28 cellular contexts compared by ENCODE assay signal in the genomic region with DNA sequence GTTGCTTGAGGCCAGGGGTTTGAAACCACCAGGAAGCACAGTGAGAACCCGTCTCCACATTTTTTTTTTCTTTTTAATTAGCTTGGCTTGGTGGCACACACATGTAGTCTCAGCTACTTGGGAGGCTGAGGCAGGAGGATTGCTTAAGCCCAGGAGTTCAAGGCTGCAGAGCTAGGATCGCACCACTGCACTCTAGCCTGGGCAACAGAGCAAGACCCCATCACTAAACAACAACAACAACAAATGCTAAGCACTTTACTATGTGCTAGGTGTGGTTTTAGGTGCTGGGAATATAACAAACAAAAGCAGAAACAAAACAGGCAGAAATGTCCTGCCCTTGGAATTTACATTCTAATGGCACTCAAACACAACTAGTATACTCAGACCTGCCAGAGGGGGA.
"Had no signal": no experiment of that assay in that cellular context is flagged by ENCODE, and none has a peak within 500 bp of the region (broad histone marks: within the 10 kb centered on the region; RNA-seq: fewer than 3 reads in every experiment).

No MANE protein-coding gene starts in this region.

- H3K4me1 Mint-ChIP-seq: stimulated activated effector memory CD8-positive, alpha-beta T cell treated with anti-CD3 and anti-CD28 coated beads, Interleukin-12 subunit alpha, Interleukin-12 subunit beta, amount 100 ng/mL, for 72 hours; stimulated activated memory B cell treated with anti-CD40 and anti-IgM and Interleukin-4, amounts not matched to agents 10 μg/mL and 1 μg/mL and 100 μg/mL, for 72 hours; stimulated activated naive B cell treated with anti-CD40 and anti-IgM and Interleukin-4, amounts not matched to agents 10 μg/mL and 1 μg/mL and 100 μg/mL, for 72 hours; stimulated activated naive CD8-positive, alpha-beta T cell treated with anti-CD3 and anti-CD28 coated beads, Interleukin-15, amount 100 ng/mL, for 72 hours had no signal

- H3K4me3 Mint-ChIP-seq: stimulated activated effector memory CD8-positive, alpha-beta T cell treated with anti-CD3 and anti-CD28 coated beads, Interleukin-12 subunit alpha, Interleukin-12 subunit beta, amount 100 ng/mL, for 72 hours; stimulated activated memory B cell treated with anti-CD40 and anti-IgM and Interleukin-4, amounts not matched to agents 10 μg/mL and 1 μg/mL and 100 μg/mL, for 72 hours; stimulated activated naive B cell treated with anti-CD40 and anti-IgM and Interleukin-4, amounts not matched to agents 10 μg/mL and 1 μg/mL and 100 μg/mL, for 72 hours; stimulated activated naive CD8-positive, alpha-beta T cell treated with anti-CD3 and anti-CD28 coated beads, Interleukin-15, amount 100 ng/mL, for 72 hours; stimulated activated naive CD8-positive, alpha-beta T cell treated with anti-CD3 and anti-CD28 coated beads, Interleukin-15, Interleukin-2, amounts not matched to agents 100 ng/mL and 50 ng/mL, for 24 hours; type B pancreatic cell had no signal

- DNase-seq: stimulated activated CD4-positive, alpha-beta T cell treated with anti-CD3 and anti-CD28 coated beads, Interleukin-2, amount 100 ng/mL, for 48 hours; stimulated activated CD4-positive, alpha-beta T cell treated with anti-CD3 and anti-CD28 coated beads, Interleukin-4, amount 100 ng/mL, for 1 hour; stimulated activated CD4-positive, alpha-beta T cell treated with anti-CD3 and anti-CD28 coated beads, Interleukin-4, amount 100 ng/mL, for 24 hours; stimulated activated CD4-positive, alpha-beta T cell treated with anti-CD3 and anti-CD28 coated beads, Interleukin-4, amount 100 ng/mL, for 4 hours; stimulated activated CD8-positive, alpha-beta memory T cell treated with anti-CD3 and anti-CD28 coated beads, Interleukin-4, amount 100 ng/mL, for 48 hours; stimulated activated naive B cell treated with anti-CD40 and anti-IgM and Interleukin-4, amounts not matched to agents 10 μg/mL and 1 μg/mL and 100 μg/mL, for 72 hours; stimulated activated naive CD4-positive, alpha-beta T cell; stimulated activated naive CD4-positive, alpha-beta T cell treated with Interleukin-2 at 50 U/mL for 16 hours; stimulated activated naive CD8-positive, alpha-beta T cell treated with anti-CD3 and anti-CD28 coated beads, Interleukin-15, amount 100 ng/mL, for 72 hours; stimulated activated naive CD8-positive, alpha-beta T cell treated with anti-CD3 and anti-CD28 coated beads, Interleukin-15, Interleukin-2, amounts not matched to agents 100 U/mL and 50 U/mL, for 24 hours; stomach; substantia nigra; testis; thyroid gland; transverse colon; trophoblast cell; upper lobe of right lung; uterus had no signal

- H3K4me3 ChIP-seq: stomach, suprapubic skin, testis, thoracic aorta, thyroid gland, tibial nerve, transverse colon, upper lobe of left lung, upper lobe of right lung, uterus, vagina had no signal

- H3K27me3 ChIP-seq: suprapubic skin, testis, thyroid gland, tibial nerve, transverse colon, upper lobe of left lung, upper lobe of right lung, uterus, vagina had no signal

- H3K27ac ChIP-seq: stomach, suprapubic skin, testis, thoracic aorta, thyroid gland, tibial nerve, transverse colon, upper lobe of left lung, upper lobe of right lung, uterus, vagina had no signal

- ATAC-seq: stimulated activated naive B cell treated with anti-CD40 and anti-IgM and Interleukin-4, amounts not matched to agents 10 μg/mL and 1 μg/mL and 100 μg/mL, for 72 hours; stimulated activated naive CD8-positive, alpha-beta T cell treated with anti-CD3 and anti-CD28 coated beads, Interleukin-15, amount 100 ng/mL, for 72 hours; stimulated activated naive CD8-positive, alpha-beta T cell treated with anti-CD3 and anti-CD28 coated beads, Interleukin-15, Interleukin-2, amounts not matched to agents 100 U/mL and 50 U/mL, for 24 hours had no signal

- FAIRE-seq: urothelium cell line had no signal

- H3K9me3 Mint-ChIP-seq: stimulated activated effector memory CD8-positive, alpha-beta T cell treated with anti-CD3 and anti-CD28 coated beads, Interleukin-12 subunit alpha, Interleukin-12 subunit beta, amount 100 ng/mL, for 72 hours; stimulated activated naive CD8-positive, alpha-beta T cell treated with anti-CD3 and anti-CD28 coated beads, Interleukin-15, Interleukin-2, amounts not matched to agents 100 ng/mL and 50 ng/mL, for 24 hours had no signal

- H3K36me3 Mint-ChIP-seq: stimulated activated memory B cell treated with anti-CD40 and anti-IgM and Interleukin-4, amounts not matched to agents 10 μg/mL and 1 μg/mL and 100 μg/mL, for 72 hours had no signal

- H3K4me1 ChIP-seq: stomach, suprapubic skin, testis, thyroid gland, tibial nerve, transverse colon, upper lobe of left lung, upper lobe of right lung, uterus, vagina had no signal

- H3K9me3 ChIP-seq: stomach, suprapubic skin, testis, thoracic aorta, thyroid gland, transverse colon, upper lobe of left lung, upper lobe of right lung, uterus, vagina had no signal

- H3K27ac Mint-ChIP-seq: stimulated activated effector memory CD8-positive, alpha-beta T cell treated with anti-CD3 and anti-CD28 coated beads, Interleukin-12 subunit alpha, Interleukin-12 subunit beta, amount 100 ng/mL, for 72 hours; stimulated activated memory B cell treated with anti-CD40 and anti-IgM and Interleukin-4, amounts not matched to agents 10 μg/mL and 1 μg/mL and 100 μg/mL, for 72 hours; stimulated activated naive B cell treated with anti-CD40 and anti-IgM and Interleukin-4, amounts not matched to agents 10 μg/mL and 1 μg/mL and 100 μg/mL, for 72 hours; stimulated activated naive CD8-positive, alpha-beta T cell treated with anti-CD3 and anti-CD28 coated beads, Interleukin-15, amount 100 ng/mL, for 72 hours; stimulated activated naive CD8-positive, alpha-beta T cell treated with anti-CD3 and anti-CD28 coated beads, Interleukin-15, Interleukin-2, amounts not matched to agents 100 ng/mL and 50 ng/mL, for 24 hours; type B pancreatic cell had no signal

- H3K36me3 ChIP-seq: stomach, suprapubic skin, thoracic aorta, thyroid gland, tibial nerve, transverse colon, upper lobe of left lung, upper lobe of right lung, uterus, vagina had no signal
